Comparison of ENCODE assay signal across 8 cellular contexts in genomic region chr17:15999141-15999973, GRCh38. TPM values are rescaled to one million over a fixed set of nuclear protein-coding genes. Genes with fewer than 3 reads are reported as not detected.
DNase-seq lines count a peak whose midpoint lies in the region; ATAC-seq and TF ChIP-seq lines count a peak whose summit lies in the region.

Gene TTC19, plus strand, starts transcription at chr17:15999824. Its CDS starts 25 bp downstream, at chr17:15999849.
Gene ZSWIM7, minus strand, starts transcription at chr17:15999704. Its CDS starts 110 bp downstream, at chr17:15999594.

- no peaks in the 10 kb centered on the region for H3K27me3 Mint-ChIP-seq in T-cell

- DNase-seq in GM13977 (ENCODE audit: low spot score): peak; percentile 99
- DNase-seq in NCI-H146 (lab: John Stamatoyannopoulos, UW): peak; percentile 98
- peak; percentile 72 to 95 (median 82) for DNase-seq in T-cell
- DNase-seq in adrenal gland: peak; percentile 97 to 99 (median 98)
- DNase-seq in heart left ventricle: peak; percentile 98
- peak; percentile 92 for DNase-seq in pons (ENCODE audit: low spot score)
- DNase-seq in transverse colon: peak; percentile 99

- H3K4me1 ChIP-seq in adrenal gland (replicated peaks in 1 of 2) (peaks cover 13 to 20% of the 10 kb centered on the region in 2 donors), heart left ventricle (peaks cover 4 to 41% (median 26%) of the 10 kb centered on the region in 12 donors), transverse colon (peaks cover 8 to 32% (median 14%) of the 10 kb centered on the region in 4 donors)

- peak within 1 kb of the TSS; percentile 27 to 84 (median 70) for H3K4me3 ChIP-seq in adrenal gland
- peak within 1 kb of the TSS; percentile 54 to 92 (median 76) for H3K4me3 ChIP-seq in heart left ventricle
- H3K4me3 ChIP-seq in transverse colon: peak within 1 kb of the TSS; percentile 64 to 74 (median 68)

- peak within 1 kb of the TSS; percentile 96 for H3K27ac Mint-ChIP-seq in T-cell

- TF ChIP-seq POLR2A in adrenal gland (IDR thresholded peaks at IDR 0.05): peak; percentile 98 to 99
- peak; percentile 84 to 99 for TF ChIP-seq POLR2A in heart left ventricle (IDR thresholded peaks at IDR 0.05)
- peak; percentile 94 for TF ChIP-seq POLR2A in transverse colon (IDR thresholded peaks at IDR 0.05)

- POLR2A ChIA-PET in T-cell (lab: Charles Lee): interaction anchor here in 1 of 2 donors (1.0 kb wide), 1 partner anchor 55 kb away, joined by 4 read pairs; no protein-coding TSS in a partner anchor

- CTCF ChIA-PET in T-cell (lab: Charles Lee): interaction anchor here (0.5 to 1.6 kb wide), 4 partner anchors 10 to 216 kb away, joined by 3 to 7 read pairs (median 4); no protein-coding TSS in a partner anchor

- peak; percentile 73 for TF ChIP-seq EP300 in transverse colon (IDR thresholded peaks at IDR 0.05; ENCODE audit: low read depth)

- peaks cover 34 to 44% (median 43%) of the 10 kb centered on the region in 3 donors for H3K4me1 Mint-ChIP-seq in T-cell

- H3K27ac ChIP-seq in adrenal gland (peak within 1 kb of the TSS; percentile 96 to 99 (median 98)), heart left ventricle (peak within 1 kb of the TSS; percentile 72 to 98 (median 97)), transverse colon (peak within 1 kb of the TSS; percentile 89 to 97 (median 96))

- peak; percentile 94 for ATAC-seq in HG02870 (IDR thresholded peaks at IDR 0.05; ENCODE audit: unreplicated experiment)
- peak; percentile 86 to 90 (median 88) for ATAC-seq in T-cell (replicated peaks in 1 of 4)
- ATAC-seq in heart left ventricle: peak; percentile 97 to 98 (median 98)

- H3K27me3 ChIP-seq in adrenal gland: no peaks in the 10 kb centered on the region
- no peaks in the 10 kb centered on the region for H3K27me3 ChIP-seq in heart left ventricle
- H3K27me3 ChIP-seq in transverse colon: no peaks in the 10 kb centered on the region

- TF ChIP-seq CTCF in GM13977 (IDR thresholded peaks at IDR 0.05; ENCODE audit: extremely low read depth, insufficient read depth, missing control alignments) (peak; percentile 18), adrenal gland (IDR thresholded peaks at IDR 0.05) (peak in 1 of 6 experiments; percentile 18), heart left ventricle (IDR thresholded peaks at IDR 0.05) (peak in 1 of 12 donors; percentile 20), transverse colon (IDR thresholded peaks at IDR 0.05) (peak in 2 of 5 experiments; percentile 4 to 51)

- H3K36me3 ChIP-seq in adrenal gland (replicated peaks in 1 of 2) (peaks cover 0 to 29% of the 10 kb centered on the region in 2 donors), heart left ventricle (peaks cover 0 to 51% (median 38%) of the 10 kb centered on the region in 9 donors), transverse colon (peaks cover 0 to 26% (median 14%) of the 10 kb centered on the region in 4 donors)

- H3K9me3 Mint-ChIP-seq in T-cell: no peaks in the 10 kb centered on the region

- H3K4me3 Mint-ChIP-seq in T-cell: peak within 1 kb of the TSS; percentile 84 to 98 (median 92)

- H3K9me3 ChIP-seq in adrenal gland (replicated peaks in 1 of 3) (no peaks in the 10 kb centered on the region), heart left ventricle (peaks cover 0 to 6% (median 0%) of the 10 kb centered on the region in 12 donors), transverse colon (no peaks in the 10 kb centered on the region)

- intact Hi-C loops in adrenal gland (cut with DNase I): loop anchor here in 1 of 2 donors (10.0 kb wide), 2 partner anchors 55 to 175 kb away; partner anchors contain the start of gene ADORA2B
- intact Hi-C loops in heart left ventricle (cut with DNase I): loop anchor here in 8 of 10 donors (2.0 to 10.0 kb wide), 5 partner anchors 52 to 175 kb away; partner anchors contain the start of gene ADORA2B (in 4 of the 8)
- intact Hi-C loops in transverse colon (cut with DNase I; ENCODE audit: low total_unique reads): no loop called here

- WGBS in adrenal gland, 4 donors: 0 to 1% (median 1%) methylated on average over 39 to 91 of the region's 91 CpGs
- 0 to 1% (median 1%) methylated on average over 37 to 91 of the region's 91 CpGs for WGBS in heart left ventricle, 4 donors
- WGBS in transverse colon (ENCODE audit: low coverage in 1 of 2), 2 donors: 0% methylated on average over 2 to 91 of the region's 91 CpGs

- in situ Hi-C loops in GM13977 (cut with MboI; ENCODE audit: low pct_unique_long_range_greater_than_20kb, low sequenced_read_pairs, unreplicated experiment): loop anchor here (25.0 kb wide), 1 partner anchor 162 kb away; no protein-coding TSS in a partner anchor
- in situ Hi-C loops in transverse colon (cut with MboI; ENCODE audit: low pct_ligation_motif_present in 1 of 4, low pct_unique_long_range_greater_than_20kb in 1 of 4, low sequenced_read_pairs in 3 of 4): loop anchor here in 2 of 4 donors (10.0 kb wide), 1 partner anchor 55 kb away; the partner anchor contains the start of gene ADORA2B (in 2 of the 2)

- H3K36me3 Mint-ChIP-seq in T-cell: peaks cover 40% of the 10 kb centered on the region

RNA-seq across cellular contexts. Expression of gene TTC19, which starts in this region (rescaled TPM):
- 10 to 100 TPM; 39.2 to 58.6 (median 42.2) TPM for total RNA-seq in T-cell
- total RNA-seq in adrenal gland: 100 to 1,000 TPM in 1 of 8 donors, 10 to 100 TPM in 7; 46.0 to 152 (median 61.8) TPM
- polyA plus RNA-seq in adrenal gland: 10 to 100 TPM; 20.6 to 62.3 (median 21.5) TPM
- total RNA-seq in heart left ventricle: 10 to 100 TPM; 23.3 to 47.0 (median 29.0) TPM
- polyA plus RNA-seq in heart left ventricle: 10 to 100 TPM; 10.3 to 28.6 TPM
- total RNA-seq in transverse colon: 100 to 1,000 TPM in 3 of 4 donors, 10 to 100 TPM in 1; 65.3 to 371 (median 187) TPM

RNA-seq across cellular contexts. Expression of gene ZSWIM7, which starts in this region (rescaled TPM):
- total RNA-seq in T-cell (10 to 100 TPM; 18.1 to 28.7 (median 22.8) TPM), adrenal gland (10 to 100 TPM; 10.3 to 72.6 (median 34.0) TPM), heart left ventricle (10 to 100 TPM; 15.3 to 41.8 (median 31.4) TPM), transverse colon (10 to 100 TPM in 3 of 4 donors, 1 to 10 TPM in 1; 3.6 to 19.5 (median 18.6) TPM)
- polyA plus RNA-seq in adrenal gland (10 to 100 TPM; 42.0 to 57.9 (median 46.7) TPM), heart left ventricle (10 to 100 TPM; 35.7 to 47.3 TPM)

Comparison
In these comparisons a context has a peak if more than half of its experiments do, and no peak if none do; other contexts are left out.
1. Peak in every context shown above with its lines: DNase-seq, ATAC-seq, H3K4me3 ChIP-seq and H3K27ac ChIP-seq.